29 cellular contexts compared by ENCODE assay signal in genomic region chr9:127124091-127124490, GRCh38. TPM values are rescaled to one million over a fixed set of nuclear protein-coding genes. Genes with fewer than 3 reads are reported as not detected.
DNase-seq lines count a peak whose midpoint lies in the region; ATAC-seq, FAIRE-seq and TF ChIP-seq lines count a peak whose summit lies in the region.
"Had no signal": no experiment of that assay in that cellular context is flagged by ENCODE, and none has a peak within 500 bp of the region (broad histone marks: within the 10 kb centered on the region; RNA-seq: fewer than 3 reads in every experiment).

No MANE protein-coding gene starts in this region.

- H3K4me1 ChIP-seq in BLaER1 = peaks cover 63% of the 10 kb centered on the region
- peaks cover 5 to 14% of the 10 kb centered on the region in 2 experiments; a peak in 3 of 5 replicates for H3K4me1 ChIP-seq in K562 (replicated peaks in 1 of 2; ENCODE audit: control insufficient read depth in 2 of 2, insufficient read depth in 2 of 2, low read length in 2 of 2)
- peaks cover 33% of the 10 kb centered on the region for H3K4me1 ChIP-seq in muscle layer of colon (ENCODE audit: insufficient read depth, low read length)
- peaks cover 11 to 57% (median 34%) of the 10 kb centered on the region in 6 donors for H3K4me1 ChIP-seq in spleen

- peak overlapping the region; percentile 99; the same call in 1 of the 2 replicates for H3K4me2 ChIP-seq in BLaER1
- no peak overlapping the region for H3K4me2 ChIP-seq in K562 (ENCODE audit: insufficient read depth, low read length)

- TF ChIP-seq CTCF in K562 (IDR thresholded peaks at IDR 0.05 in 2 of 3, conservative IDR thresholded peaks at IDR 0.05 in 1 of 3; ENCODE audit: insufficient read depth in 2 of 3, low read depth in 1 of 3, low read length in 3 of 3) (no peak), spleen (IDR thresholded peaks at IDR 0.05 in 8 of 11, conservative IDR thresholded peaks at IDR 0.05 in 3 of 11) (no peak)

- H2AFZ ChIP-seq in K562 (ENCODE audit: low read depth, low read length) = no peak overlapping the region
- H2AFZ ChIP-seq: parathyroid adenoma had no signal

- TF ChIP-seq POLR2A in K562 (conservative IDR thresholded peaks at IDR 0.05) (no peak), spleen (IDR thresholded peaks at IDR 0.05) (no peak)

- H3K36me3 ChIP-seq in BLaER1 = no peaks in the 10 kb centered on the region
- no peaks in the 10 kb centered on the region for H3K36me3 ChIP-seq in K562 (ENCODE audit: control insufficient read depth, insufficient read depth, low read length)
- no peaks in the 10 kb centered on the region for H3K36me3 ChIP-seq in muscle layer of colon (ENCODE audit: insufficient read depth, low read length)
- H3K36me3 ChIP-seq in spleen = peaks cover 0 to 9% (median 0%) of the 10 kb centered on the region in 6 donors
- H3K36me3 ChIP-seq: right lobe of liver, stomach had no signal

- H4K20me1 ChIP-seq in BLaER1 (peaks cover 6% of the 10 kb centered on the region; the same call in 1 of the 2 replicates), K562 (replicated peaks; ENCODE audit: control insufficient read depth, insufficient read depth, low read length) (peaks cover 18% of the 10 kb centered on the region)

- CTCF ChIA-PET in K562 (lab: Yijun Ruan, JAX; ENCODE audit: low intra/inter-chr PET ratio) = no interaction called here

- intact Hi-C loops in K562 (cut with micrococcal nuclease) (no loop called here), spleen (cut with DNase I; ENCODE audit: low total_unique reads) (no loop called here)

- no TSS peak for BruUV-seq in K562 (replicated peaks; lab: Mats Ljungman, UMichigan)

- no peak for TF ChIP-seq EP300 in K562 (IDR thresholded peaks at IDR 0.05; ENCODE audit: low read length)

- no peak for TF ChIP-seq RAD21 in K562 (CRISPR knock-in tag; conservative IDR thresholded peaks at IDR 0.05 in 1 of 2, IDR thresholded peaks at IDR 0.05 in 1 of 2)

- FAIRE-seq in K562 (lab: Jason Lieb, UNC) = no peak

- no peaks in the 10 kb centered on the region for H3K79me2 ChIP-seq in K562 (ENCODE audit: control insufficient read depth, insufficient read depth, low read length)
- H3K79me2 ChIP-seq: parathyroid adenoma had no signal

- H3K9me3 ChIP-seq in BLaER1 = no peaks in the 10 kb centered on the region
- H3K9me3 ChIP-seq in K562 (replicated peaks; ENCODE audit: control insufficient read depth, insufficient read depth, low read depth, low read length) = no peaks in the 10 kb centered on the region
- no peaks in the 10 kb centered on the region for H3K9me3 ChIP-seq in muscle layer of colon (ENCODE audit: low read length)
- no peaks in the 10 kb centered on the region for H3K9me3 ChIP-seq in spleen
- H3K9me3 ChIP-seq: body of pancreas, mucosa of descending colon, right lobe of liver, stomach had no signal

- H3K27me3 ChIP-seq in BLaER1 (no peaks in the 10 kb centered on the region), K562 (ENCODE audit: control insufficient read depth in 2 of 2, insufficient read depth in 2 of 2, low read length in 2 of 2) (peaks cover 41 to 65% of the 10 kb centered on the region in 2 experiments; a peak in 4 of 5 replicates), muscle layer of colon (ENCODE audit: control insufficient read depth in 1 of 2, insufficient read depth in 2 of 2, low read length in 2 of 2) (no peaks in the 10 kb centered on the region), spleen (replicated peaks in 1 of 7) (peaks cover 0 to 27% (median 10%) of the 10 kb centered on the region in 7 donors)
- H3K27me3 ChIP-seq: body of pancreas, right lobe of liver had no signal

- in situ Hi-C loops in K562 (cut with MboI) = no loop called here

- H3K9ac ChIP-seq in BLaER1 = no peak overlapping the region
- no peak overlapping the region for H3K9ac ChIP-seq in K562 (ENCODE audit: insufficient read depth in 1 of 2, low read depth in 2 of 2, low read length in 2 of 2)
- no peak overlapping the region for H3K9ac ChIP-seq in muscle layer of colon (ENCODE audit: low read length)
- H3K9ac ChIP-seq: parathyroid adenoma had no signal

- no peaks in the 10 kb centered on the region for H3K9me1 ChIP-seq in K562 (ENCODE audit: control insufficient read depth, insufficient read depth, low read length)

- ATAC-seq in K562 (no peak), HG03039 (IDR thresholded peaks at IDR 0.05; ENCODE audit: unreplicated experiment) (no peak)
- ATAC-seq: activated T-cell treated with anti-CD3 and anti-CD28 coated beads, Interleukin-2, amount 50 U/mL, for 72 hours; body of pancreas; mucosa of descending colon; right lobe of liver had no signal

- DNase-seq in K562 (ENCODE audit: extremely low read depth in 1 of 4, low spot score in 3 of 4) = no peak
- no peak for DNase-seq in spleen
- no peak for DNase-seq in DMS53 (lab: John Stamatoyannopoulos, UW)
- no peak for DNase-seq in NCI-H146 treated with DMSO at 0.1 percent for 48 hours (lab: John Stamatoyannopoulos, UW; ENCODE audit: unreplicated experiment)
- no peak for DNase-seq in KG1 (lab: John Stamatoyannopoulos, UW)
- DNase-seq: activated CD4-positive, alpha-beta T cell treated with anti-CD3 and anti-CD28 coated beads, Interleukin-2, amount 50 U/mL, for 4 hours; activated naive CD4-positive, alpha-beta T cell treated with Interleukin-2 at 50 U/mL for 16 hours; activated T-cell treated with anti-CD3 and anti-CD28 coated beads, Interleukin-2, amount 50 U/mL, for 72 hours; body of pancreas; Calu3; CD4-positive, CD25-positive, alpha-beta regulatory T cell; GDM1; mucosa of descending colon; NCI-H1930; NCI-H2171 treated with DMSO at 0.1 percent for 48 hours; right lobe of liver; stimulated activated CD4-positive, alpha-beta T cell treated with anti-CD3 and anti-CD28 coated beads, Interleukin-4, amount 100 ng/mL, for 1 hour; stomach; T-helper 1 cell; trophoblast cell had no signal

- H3K4me3 ChIP-seq in BLaER1 (no peak overlapping the region), K562 (no peak overlapping the region), muscle layer of colon (ENCODE audit: low read depth in 1 of 2, low read length in 2 of 2) (no peak overlapping the region), spleen (no peak overlapping the region)
- H3K4me3 ChIP-seq: body of pancreas, lung, mucosa of descending colon, right lobe of liver, SK-N-MC, stomach had no signal

- POLR2A ChIA-PET in K562 (lab: Yijun Ruan, JAX) = interaction anchor here (0.6 kb wide), 3 partner anchors 12 to 240 kb away, joined by 3 read pairs; no protein-coding TSS in a partner anchor

- WGBS in K562 (ENCODE audit: insufficient coverage, low coverage, missing lambda C conversion rate) = 13% methylated on average over 7 of the region's 7 CpGs
- WGBS in spleen, 5 donors = 89 to 97% (median 95%) methylated on average over 4 to 7 of the region's 7 CpGs

- no peak overlapping the region for H3K27ac ChIP-seq in BLaER1
- no peak overlapping the region for H3K27ac ChIP-seq in K562 (ENCODE audit: extremely low read depth, low read depth, low read length)
- H3K27ac ChIP-seq in muscle layer of colon (ENCODE audit: low read depth, low read length) = peak overlapping the region; percentile 99
- H3K27ac ChIP-seq in spleen = peak overlapping the region in 5 of 8 donors; percentile 87 to 93 (median 89)
- H3K27ac ChIP-seq: body of pancreas, parathyroid adenoma, right lobe of liver, SK-N-MC had no signal

TF ChIP-seq in K562, 482 proteins besides CTCF, POLR2A, EP300 and RAD21:
- TF ChIP-seq USF1 (CRISPR knock-in tag; IDR thresholded peaks at IDR 0.05) = peak; percentile 21; the same call in 1 of the 2 replicates
- no peak for TF ChIP-seq PHF8 (IDR thresholded peaks at IDR 0.05; ENCODE audit: borderline replicate concordance, low read length)
- TF ChIP-seq, protein P1, sequence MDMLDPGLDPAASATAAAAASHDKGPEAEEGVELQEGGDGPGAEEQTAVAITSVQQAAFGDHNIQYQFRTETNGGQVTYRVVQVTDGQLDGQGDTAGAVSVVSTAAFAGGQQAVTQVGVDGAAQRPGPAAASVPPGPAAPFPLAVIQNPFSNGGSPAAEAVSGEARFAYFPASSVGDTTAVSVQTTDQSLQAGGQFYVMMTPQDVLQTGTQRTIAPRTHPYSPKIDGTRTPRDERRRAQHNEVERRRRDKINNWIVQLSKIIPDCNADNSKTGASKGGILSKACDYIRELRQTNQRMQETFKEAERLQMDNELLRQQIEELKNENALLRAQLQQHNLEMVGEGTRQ (CRISPR knock-in tag; IDR thresholded peaks at IDR 0.05) = no peak
- TF ChIP-seq BHLHE40 (IDR thresholded peaks at IDR 0.05; ENCODE audit: low read length) = peak; percentile 52; the same call in 1 of the 2 replicates
- TF ChIP-seq YY1 (IDR thresholded peaks at IDR 0.05; ENCODE audit: borderline replicate concordance in 1 of 3, control insufficient read depth in 1 of 3, extremely low read depth in 1 of 3, insufficient read depth in 3 of 3, insufficient read length in 1 of 3, insufficient replicate concordance in 2 of 3, low read depth in 1 of 3, low read length in 2 of 3) = no peak
- no peak for TF ChIP-seq ZNF707 (CRISPR knock-in tag; conservative IDR thresholded peaks at IDR 0.05)

RNA-seq across cellular contexts. Expression of gene ANGPTL2, which starts 1.7 kb away (rescaled TPM):
- not detected in 2 replicates for total RNA-seq in K562 (2011; cell fraction: chromatin; rRNA removed; ENCODE audit: low replicate concordance)
- not detected in 2 replicates for total RNA-seq in K562 (2011; cell fraction: nucleolus; rRNA removed)
- total RNA-seq in K562 (2011; cell fraction: nucleoplasm; rRNA removed) = not detected in 2 replicates
- total RNA-seq in K562 (2014; rRNA removed) (not detected in 2 replicates), K562 (2014; rRNA removed; fragmentation: Illumina TruSeq; extraction: Trizol) (not detected in 2 replicates), K562 (2015; rRNA removed; fragmentation: Illumina TruSeq; extraction: Trizol) (not detected in 2 replicates), K562 (2021) (not detected in 2 replicates), spleen (100 to 1,000 TPM in 1 of 7 donors, 10 to 100 TPM in 6; 45.4 to 103 (median 66.2) TPM)
- polyA plus RNA-seq in K562 (2011; rRNA removed) (not detected in 2 replicates), K562 (2014; fragmentation: Illumina TruSeq; extraction: Trizol) (not detected in 2 replicates), K562 (2014; fragmentation: Nextera tagmentation; extraction: Ambion mirVana) (not detected), K562 (2014; rRNA removed) (not detected in 2 replicates), spleen (10 to 100 TPM in 2 of 3 donors, 1 to 10 TPM in 1; 6.6 to 11.8 (median 11.8) TPM)
- polyA plus RNA-seq in K562 (2011; cell fraction: cytosol; rRNA removed) = 0.01 TPM in 1 of 2 replicates, not detected in the other
- not detected in 2 replicates for polyA plus RNA-seq in K562 (2011; cell fraction: nucleus; rRNA removed)
- 0.03 TPM in 1 of 2 replicates, not detected in the other for polyA plus RNA-seq in K562 (2012)
- polyA minus RNA-seq in K562 (2011; rRNA and poly(A)+ RNA removed) = not detected in 2 replicates
- not detected in 2 replicates for polyA minus RNA-seq in K562 (2011; cell fraction: cytosol; rRNA and poly(A)+ RNA removed)
- polyA minus RNA-seq in K562 (2011; cell fraction: nucleus; rRNA and poly(A)+ RNA removed) = not detected in 2 replicates
- total RNA-seq: activated T-cell treated with anti-CD3 and anti-CD28 coated beads, Interleukin-2, amount 50 U/mL, for 72 hours; Calu3; CD4-positive, CD25-positive, alpha-beta regulatory T cell; MCF 10A; OCI-LY7 had no signal
- polyA plus RNA-seq: CD4-positive, CD25-positive, alpha-beta regulatory T cell; neural cell had no signal

Comparison
In these comparisons a context has a peak if more than half of its experiments do, and no peak if none do; other contexts are left out.
1. H3K27ac ChIP-seq: peak in muscle layer of colon (single experiment) and spleen (5 of 8); none in BLaER1 (single experiment) and K562 (single experiment).
2. RNA of gene ANGPTL2, which starts 1.7 kb away (total RNA-seq): 45.4 to 103 TPM in spleen; not detected in K562; every median in the first group is over 10 times any median in the second.